ENCODE assay signal across 20 cellular contexts in the genomic region with DNA sequence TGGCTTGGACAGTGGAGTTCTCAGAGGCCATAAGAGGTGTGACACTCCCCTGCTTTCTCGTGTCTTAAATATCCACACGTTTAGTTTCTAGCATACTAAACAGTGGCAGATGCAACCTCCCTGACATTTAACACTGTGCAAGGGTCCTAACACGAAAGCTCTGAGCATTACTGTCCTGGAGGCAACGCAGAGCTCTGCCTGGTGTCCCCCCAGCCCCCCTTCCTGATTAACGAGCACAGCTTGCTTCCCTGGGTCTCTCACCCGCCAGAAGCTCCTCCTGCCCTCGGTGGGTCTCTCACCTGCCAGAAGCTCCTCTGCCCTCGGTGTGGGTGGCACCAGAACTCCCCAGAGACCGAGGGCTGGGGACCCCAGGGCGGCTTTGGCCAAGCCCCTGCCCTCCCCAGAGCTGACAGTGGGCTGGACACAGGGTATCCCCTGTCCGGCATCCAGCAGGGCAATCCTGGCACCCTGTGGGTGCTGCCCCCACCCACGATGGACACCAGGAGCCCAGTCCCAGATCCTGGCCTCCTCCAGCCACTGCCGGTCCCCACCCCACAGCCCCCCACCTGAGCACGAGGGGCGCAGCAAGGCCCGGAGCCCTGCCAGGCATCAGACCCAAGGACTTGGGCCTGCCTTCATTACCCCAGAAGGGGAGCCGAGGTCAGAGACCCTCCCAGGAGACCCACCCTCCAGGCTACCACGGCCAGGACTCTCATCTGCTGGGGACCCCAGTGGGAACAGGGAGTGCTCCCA. TPM values are rescaled to one million over a fixed set of nuclear protein-coding genes. Genes with fewer than 3 reads are reported as not detected.
DNase-seq lines count a peak whose midpoint lies in the region; ATAC-seq and TF ChIP-seq lines count a peak whose summit lies in the region.
"Had no signal": no experiment of that assay in that cellular context is flagged by ENCODE, and none has a peak within 500 bp of the region (broad histone marks: within the 10 kb centered on the region; RNA-seq: fewer than 3 reads in every experiment).

No MANE protein-coding gene starts in this region.

- H3K27me3 ChIP-seq in heart left ventricle (peaks cover 10 to 46% (median 16%) of the 10 kb centered on the region in 9 donors), neuronal stem cell (ENCODE audit: control insufficient read depth in 3 of 3, insufficient read depth in 3 of 3, low read depth in 1 of 3, low read length in 3 of 3) (peaks cover 3 to 54% (median 24%) of the 10 kb centered on the region in 3 experiments)

- peaks cover 2% of the 10 kb centered on the region for H3K79me1 ChIP-seq in neuronal stem cell (ENCODE audit: low read depth, low read length)

- H2BK12ac ChIP-seq in neuronal stem cell (ENCODE audit: low read length), result no peak overlapping the region

- H3K4me1 ChIP-seq in heart left ventricle (peaks cover 0 to 42% (median 6%) of the 10 kb centered on the region in 12 donors), neuronal stem cell (ENCODE audit: control insufficient read depth in 2 of 2, insufficient read depth in 1 of 2, low read depth in 1 of 2, low read length in 2 of 2) (peaks cover 7 to 8% of the 10 kb centered on the region in 2 donors)

- TF ChIP-seq CTCF in heart left ventricle (IDR thresholded peaks at IDR 0.05) (no peak), C4-2B (conservative IDR thresholded peaks at IDR 0.05) (no peak)

- 36 to 55% (median 51%) methylated on average over 9 to 18 of the region's 18 CpGs for WGBS in heart left ventricle, 4 donors
- WGBS in neuronal stem cell (ENCODE audit: extremely low coverage in 2 of 2, insufficient read length in 2 of 2, insufficient replicate concordance in 1 of 2), 2 donors, result no CpG with 5 or more reads among the region's 18 CpGs

- DNase-seq in heart left ventricle (no peak), Right ventricle myocardium inferior (ENCODE audit: missing footprints) (no peak), neuronal stem cell (ENCODE audit: low spot score) (no peak)
- DNase-seq in stimulated activated CD4-positive, alpha-beta T cell treated with anti-CD3 and anti-CD28 coated beads, Interleukin-1b, Interleukin-23, amount 100 ng/mL, for 48 hours, result no peak
- DNase-seq: CD8-positive, alpha-beta T cell; MV-4-11; NCI-H1105 treated with DMSO at 0.1 percent for 48 hours; NCI-H1694 treated with DMSO at 0.1 percent for 48 hours; NCI-H345; NCI-H774; OCI-M1; SW 1271 had no signal

- H3K9me3 ChIP-seq in heart left ventricle, result no peaks in the 10 kb centered on the region
- no peaks in the 10 kb centered on the region for H3K9me3 ChIP-seq in neuronal stem cell (replicated peaks in 1 of 2; ENCODE audit: control insufficient read depth in 2 of 2, insufficient read depth in 1 of 2, low read depth in 1 of 2, low read length in 2 of 2)

- no peak overlapping the region for H2BK5ac ChIP-seq in neuronal stem cell (ENCODE audit: low read length)

- no peak for TF ChIP-seq POLR2A in heart left ventricle (IDR thresholded peaks at IDR 0.05)

- H3K36me3 ChIP-seq in heart left ventricle (peaks cover 0 to 23% (median 12%) of the 10 kb centered on the region in 9 donors), neuronal stem cell (replicated peaks in 1 of 2; ENCODE audit: control insufficient read depth in 2 of 2, insufficient read depth in 2 of 2, low read length in 2 of 2) (no peaks in the 10 kb centered on the region)

- no peak overlapping the region for H3K4me2 ChIP-seq in neuronal stem cell (ENCODE audit: insufficient read depth, low read length, poor library complexity, severe bottlenecking)

- ATAC-seq in heart left ventricle, result peak in 3 of 4 donors; percentile 0 to 6 (median 2)
- no peak for ATAC-seq in Right ventricle myocardium inferior
- ATAC-seq in SK-N-SH treated with all-trans-retinoic acid at 6 μM for 48 hours, result no peak
- ATAC-seq in GM18873 (IDR thresholded peaks at IDR 0.05; ENCODE audit: low FRiP score, unreplicated experiment), result no peak
- ATAC-seq: CD8-positive, alpha-beta T cell had no signal

- no peak overlapping the region for H3K4ac ChIP-seq in neuronal stem cell (ENCODE audit: low read length)

- peak overlapping the region; percentile 48 for H3K18ac ChIP-seq in neuronal stem cell (ENCODE audit: low read length)

- no peak overlapping the region for H4K8ac ChIP-seq in neuronal stem cell (ENCODE audit: low read depth, low read length)

- H3K27ac ChIP-seq in heart left ventricle (peak overlapping the region in 2 of 12 donors; percentile 12 to 66), C4-2B (peak overlapping the region; percentile 18), neuronal stem cell (replicated peaks; ENCODE audit: low read length) (no peak overlapping the region)

- peak overlapping the region; percentile 17 for H3K14ac ChIP-seq in neuronal stem cell (ENCODE audit: low read length)

- no peak overlapping the region for H3K9ac ChIP-seq in neuronal stem cell (ENCODE audit: low read depth, low read length, poor library complexity)

- H2BK15ac ChIP-seq in neuronal stem cell (ENCODE audit: low read length), result no peak overlapping the region

- H2BK120ac ChIP-seq in neuronal stem cell (ENCODE audit: low read depth, low read length), result no peak overlapping the region

- no peak overlapping the region for H2AFZ ChIP-seq in neuronal stem cell (ENCODE audit: low read length)

- H3K23ac ChIP-seq in neuronal stem cell (ENCODE audit: low read depth, low read length, poor library complexity), result no peak overlapping the region

- no peak overlapping the region for H2AK5ac ChIP-seq in neuronal stem cell (ENCODE audit: low read depth, low read length)

- intact Hi-C loops in heart left ventricle (cut with DNase I) (no loop called here), Right ventricle myocardium inferior (cut with DNase I) (no loop called here)

- H3K4me3 ChIP-seq in heart left ventricle, result no peak overlapping the region
- H3K4me3 ChIP-seq in neuronal stem cell (ENCODE audit: low read length in 2 of 2), result no peak overlapping the region

- H4K91ac ChIP-seq in neuronal stem cell (ENCODE audit: low read depth, low read length, poor library complexity), result no peak overlapping the region

TF ChIP-seq in SK-N-SH treated with all-trans-retinoic acid at 6 μM for 48 hours, 23 proteins besides CTCF, POLR2A, EP300 and RAD21:
- peak; percentile 55; the same call in 1 of the 2 replicates for TF ChIP-seq ZNF70 (CRISPR knock-in tag; IDR thresholded peaks at IDR 0.05)
- no peak for TF ChIP-seq OSR1 (CRISPR knock-in tag; IDR thresholded peaks at IDR 0.05)

RNA-seq across cellular contexts. Expression of a gene that starts 12.4 kb away (rescaled TPM):
- total RNA-seq in heart left ventricle (1 to 10 TPM in 2 of 9 donors, under 1 TPM in 2, not detected in 5; 0.06 to 2.6 (median 0.65) TPM), Right ventricle myocardium inferior (1.8 TPM)
- not detected for polyA plus RNA-seq in heart left ventricle
- 79.3 TPM for polyA plus RNA-seq in neuronal stem cell (2013, experiment 1 of 2)
- polyA plus RNA-seq in neuronal stem cell (2013, experiment 2 of 2), result 73.4 TPM
- total RNA-seq: CD8-positive, alpha-beta T cell had no signal
- polyA plus RNA-seq: BJ had no signal

RNA-seq across cellular contexts. Expression of a gene that starts 14.1 kb away (rescaled TPM):
- total RNA-seq in heart left ventricle (1,000 to 10,000 TPM in 7 of 9 donors, 100 to 1,000 TPM in 2; 791 to 1,794 (median 1,550) TPM), Right ventricle myocardium inferior (1,274 TPM)
- polyA plus RNA-seq in heart left ventricle, result 1,000 to 10,000 TPM; 1,276 to 1,345 TPM
- 0.57 TPM for polyA plus RNA-seq in neuronal stem cell (2013, experiment 1 of 2)
- polyA plus RNA-seq in neuronal stem cell (2013, experiment 2 of 2), result 0.96 TPM
- polyA plus RNA-seq: IgD-negative memory B cell had no signal

RNA-seq across cellular contexts. Expression of a gene that starts 35.7 kb away (rescaled TPM):
- total RNA-seq in heart left ventricle (100 to 1,000 TPM; 182 to 424 (median 235) TPM), Right ventricle myocardium inferior (261 TPM)
- polyA plus RNA-seq in heart left ventricle, result 100 to 1,000 TPM; 318 to 442 TPM
- 310 TPM for polyA plus RNA-seq in neuronal stem cell (2013, experiment 1 of 2)
- polyA plus RNA-seq in neuronal stem cell (2013, experiment 2 of 2), result 296 TPM

RNA-seq across cellular contexts. Expression of a gene that starts 52.3 kb away (rescaled TPM):
- total RNA-seq in heart left ventricle (under 1 TPM in 3 of 9 donors, not detected in 6; 0.10 to 0.29 (median 0.14) TPM), Right ventricle myocardium inferior (0.11 TPM)
- under 1 TPM in 1 of 2 donors, not detected in 1; 0.04 TPM for polyA plus RNA-seq in heart left ventricle
- not detected for polyA plus RNA-seq in neuronal stem cell (2013, experiment 1 of 2)
- not detected for polyA plus RNA-seq in neuronal stem cell (2013, experiment 2 of 2)
- total RNA-seq: A673, Daoy, SK-MEL-5 had no signal

Comparison
In these comparisons a context has a peak if more than half of its experiments do, and no peak if none do; other contexts are left out.
1. ATAC-seq: peak in heart left ventricle (3 of 4); none in Right ventricle myocardium inferior (single experiment), SK-N-SH treated with all-trans-retinoic acid at 6 μM for 48 hours (single experiment) and GM18873 (single experiment).